Comparison of ENCODE assay signal across 8 cellular contexts in genomic region chr6:13454286-13455221, GRCh38. TPM values are rescaled to one million over a fixed set of nuclear protein-coding genes. Genes with fewer than 3 reads are reported as not detected.
A peak's percentile ranks its signal among the peaks of the same experiment; 100 is the strongest.
DNase-seq lines count a peak whose midpoint lies in the region; ATAC-seq, FAIRE-seq and TF ChIP-seq lines count a peak whose summit lies in the region.

No MANE protein-coding gene starts in this region.

- H3K9me3 ChIP-seq in muscle layer of colon (ENCODE audit: low read length) = no peaks in the 10 kb centered on the region

- DNase-seq in GM12892 (ENCODE audit: insufficient read length) (no peak), HK-2 (ENCODE audit: unreplicated experiment) (peak; percentile 10), dermis blood vessel endothelial cell (peak; percentile 82)
- DNase-seq in activated CD4-positive, alpha-beta T cell treated with anti-CD3 and anti-CD28 coated beads, Interleukin-2, amount 10 ng/mL, durations not matched to agents 24 days and 14 days = peak; percentile 85

- H3K9me3 Mint-ChIP-seq in activated CD4-positive, alpha-beta T cell treated with anti-CD3 and anti-CD28 coated beads, Interleukin-2, amount 10 ng/mL, durations not matched to agents 24 days and 14 days = no peaks in the 10 kb centered on the region
- H3K9me3 Mint-ChIP-seq in stimulated activated memory B cell treated with anti-CD40 and anti-IgM and Interleukin-4, amounts not matched to agents 10 μg/mL and 1 μg/mL and 100 μg/mL, for 72 hours = no peaks in the 10 kb centered on the region

- peak overlapping the region; percentile 47 for H3K27ac ChIP-seq in muscle layer of colon (ENCODE audit: low read depth, low read length)

- H3K36me3 Mint-ChIP-seq in activated CD4-positive, alpha-beta T cell treated with anti-CD3 and anti-CD28 coated beads, Interleukin-2, amount 10 ng/mL, durations not matched to agents 24 days and 14 days (ENCODE audit: low read depth) = peaks cover 8% of the 10 kb centered on the region
- H3K36me3 Mint-ChIP-seq in stimulated activated memory B cell treated with anti-CD40 and anti-IgM and Interleukin-4, amounts not matched to agents 10 μg/mL and 1 μg/mL and 100 μg/mL, for 72 hours = peaks cover 24% of the 10 kb centered on the region

- intact Hi-C loops in activated CD4-positive, alpha-beta T cell treated with anti-CD3 and anti-CD28 coated beads, Interleukin-2, amount 10 ng/mL, durations not matched to agents 24 days and 14 days (cut with micrococcal nuclease) = loop anchor here (1.0 to 10.0 kb wide), 10 partner anchors 12 to 1220 kb away; partner anchors contain the start of gene SIRT5

- H3K4me1 ChIP-seq in muscle layer of colon (ENCODE audit: insufficient read depth, low read length) = peaks cover 73% of the 10 kb centered on the region

- peaks cover 43% of the 10 kb centered on the region for H3K4me1 Mint-ChIP-seq in activated CD4-positive, alpha-beta T cell treated with anti-CD3 and anti-CD28 coated beads, Interleukin-2, amount 10 ng/mL, durations not matched to agents 24 days and 14 days
- peaks cover 59% of the 10 kb centered on the region for H3K4me1 Mint-ChIP-seq in stimulated activated memory B cell treated with anti-CD40 and anti-IgM and Interleukin-4, amounts not matched to agents 10 μg/mL and 1 μg/mL and 100 μg/mL, for 72 hours

- peak; percentile 84 for FAIRE-seq in GM12892 (lab: Jason Lieb, UNC)

- no peaks in the 10 kb centered on the region for H3K36me3 ChIP-seq in muscle layer of colon (ENCODE audit: insufficient read depth, low read length)

- ATAC-seq in stimulated activated memory B cell treated with anti-CD40 and anti-IgM and Interleukin-4, amounts not matched to agents 10 μg/mL and 1 μg/mL and 100 μg/mL, for 72 hours = peak; percentile 81
- ATAC-seq in GM19452 (IDR thresholded peaks at IDR 0.05; ENCODE audit: unreplicated experiment) = no peak
- ATAC-seq in HG03025 (IDR thresholded peaks at IDR 0.05; ENCODE audit: low FRiP score, unreplicated experiment) = no peak

- H3K4me3 Mint-ChIP-seq in activated CD4-positive, alpha-beta T cell treated with anti-CD3 and anti-CD28 coated beads, Interleukin-2, amount 10 ng/mL, durations not matched to agents 24 days and 14 days = peak overlapping the region; percentile 42
- peak overlapping the region; percentile 55 for H3K4me3 Mint-ChIP-seq in stimulated activated memory B cell treated with anti-CD40 and anti-IgM and Interleukin-4, amounts not matched to agents 10 μg/mL and 1 μg/mL and 100 μg/mL, for 72 hours

- no peak; the same call in 1 of the 2 replicates for TF ChIP-seq POLR2A in GM12892 (IDR thresholded peaks at IDR 0.05; ENCODE audit: low read depth, low read length)

- peak overlapping the region; percentile 93 for H3K27ac Mint-ChIP-seq in activated CD4-positive, alpha-beta T cell treated with anti-CD3 and anti-CD28 coated beads, Interleukin-2, amount 10 ng/mL, durations not matched to agents 24 days and 14 days
- H3K27ac Mint-ChIP-seq in stimulated activated memory B cell treated with anti-CD40 and anti-IgM and Interleukin-4, amounts not matched to agents 10 μg/mL and 1 μg/mL and 100 μg/mL, for 72 hours = peak overlapping the region; percentile 92

- H3K27me3 Mint-ChIP-seq in activated CD4-positive, alpha-beta T cell treated with anti-CD3 and anti-CD28 coated beads, Interleukin-2, amount 10 ng/mL, durations not matched to agents 24 days and 14 days = no peaks in the 10 kb centered on the region
- no peaks in the 10 kb centered on the region for H3K27me3 Mint-ChIP-seq in stimulated activated memory B cell treated with anti-CD40 and anti-IgM and Interleukin-4, amounts not matched to agents 10 μg/mL and 1 μg/mL and 100 μg/mL, for 72 hours

- H3K27me3 ChIP-seq in muscle layer of colon (ENCODE audit: control insufficient read depth in 1 of 2, insufficient read depth in 2 of 2, low read length in 2 of 2) = no peaks in the 10 kb centered on the region

- H3K9ac ChIP-seq in muscle layer of colon (ENCODE audit: low read length) = no peak overlapping the region

- no peak overlapping the region for H3K4me3 ChIP-seq in muscle layer of colon (ENCODE audit: low read depth in 1 of 2, low read length in 2 of 2)

RNA-seq across cellular contexts. Expression of gene GFOD1, which starts 32.8 kb away (rescaled TPM):
- polyA plus RNA-seq in GM12892 (2012; ENCODE audit: missing spikeins) = 11.2 TPM
- total RNA-seq in activated CD4-positive, alpha-beta T cell treated with anti-CD3 and anti-CD28 coated beads, Interleukin-2, amount 10 ng/mL, durations not matched to agents 24 days and 14 days = 9.8 and 10.2 TPM in 2 replicates
- 40.1 and 41.7 TPM in 2 replicates for total RNA-seq in dermis blood vessel endothelial cell
